Comparison of ENCODE assay signal across 11 cellular contexts in genomic region chr14:26867171-26867757, GRCh38.
DNase-seq lines count a peak whose midpoint lies in the region; ATAC-seq, FAIRE-seq and TF ChIP-seq lines count a peak whose summit lies in the region.
"Had no signal": no experiment of that assay in that cellular context is flagged by ENCODE, and none has a peak within 500 bp of the region (broad histone marks: within the 10 kb centered on the region; RNA-seq: fewer than 3 reads in every experiment).

No MANE protein-coding gene starts in this region.

- ATAC-seq in GM21576 (IDR thresholded peaks at IDR 0.05; ENCODE audit: unreplicated experiment) = no peak

- FAIRE-seq in HTR-8/SVneo (lab: Jason Lieb, UNC) = peak; percentile 55

- H3K4me3 ChIP-seq in epithelial cell of esophagus (ENCODE audit: low read length) = no peak overlapping the region
- H3K4me3 ChIP-seq: HAP-1 had no signal

- no peaks in the 10 kb centered on the region for H3K4me1 Mint-ChIP-seq in activated naive CD8-positive, alpha-beta T cell treated with anti-CD3 and anti-CD28 coated beads for 36 hours

- no peaks in the 10 kb centered on the region for H3K27me3 Mint-ChIP-seq in activated naive CD8-positive, alpha-beta T cell treated with anti-CD3 and anti-CD28 coated beads for 36 hours
- H3K27me3 Mint-ChIP-seq: dendritic cell treated with granulocyte-macrophage colony-stimulating factor and Interleukin-4, amounts not matched to agents 40 ng/mL and 50 ng/mL, for 4 days had no signal

- DNase-seq in HTR-8/SVneo (ENCODE audit: insufficient read length, low spot score) = no peak
- peak; percentile 34 for DNase-seq in NCI-H345 treated with DMSO at 0.1 percent for 48 hours (lab: John Stamatoyannopoulos, UW; ENCODE audit: unreplicated experiment)
- DNase-seq in epithelial cell of esophagus (ENCODE audit: low read depth) = peak; percentile 54
- peak; percentile 30 for DNase-seq in occipital lobe (lab: John Stamatoyannopoulos, UW)
- no peak for DNase-seq in activated naive CD8-positive, alpha-beta T cell treated with anti-CD3 and anti-CD28 coated beads for 36 hours
- DNase-seq in stimulated activated naive CD4-positive, alpha-beta T cell (lab: John Stamatoyannopoulos, UW) = no peak
- DNase-seq: NCI-H1048; stimulated activated CD4-positive, alpha-beta T cell treated with anti-CD3 and anti-CD28 coated beads, Interleukin-15, amount 100 ng/mL, for 24 hours had no signal

- no peaks in the 10 kb centered on the region for H3K36me3 Mint-ChIP-seq in activated naive CD8-positive, alpha-beta T cell treated with anti-CD3 and anti-CD28 coated beads for 36 hours

- no peak for TF ChIP-seq CTCF in epithelial cell of esophagus (IDR thresholded peaks at IDR 0.05; ENCODE audit: insufficient read depth, low read depth, low read length, missing control alignments)

- peaks cover 7% of the 10 kb centered on the region for H3K9me3 Mint-ChIP-seq in activated naive CD8-positive, alpha-beta T cell treated with anti-CD3 and anti-CD28 coated beads for 36 hours
- H3K9me3 Mint-ChIP-seq: dendritic cell treated with granulocyte-macrophage colony-stimulating factor and Interleukin-4, amounts not matched to agents 40 ng/mL and 50 ng/mL, for 4 days had no signal

- no peak overlapping the region for H3K27ac Mint-ChIP-seq in activated naive CD8-positive, alpha-beta T cell treated with anti-CD3 and anti-CD28 coated beads for 36 hours
- H3K27ac Mint-ChIP-seq: dendritic cell treated with granulocyte-macrophage colony-stimulating factor and Interleukin-4, amounts not matched to agents 40 ng/mL and 50 ng/mL, for 4 days had no signal

- no peak overlapping the region for H3K4me3 Mint-ChIP-seq in activated naive CD8-positive, alpha-beta T cell treated with anti-CD3 and anti-CD28 coated beads for 36 hours
- H3K4me3 Mint-ChIP-seq: dendritic cell treated with granulocyte-macrophage colony-stimulating factor and Interleukin-4, amounts not matched to agents 40 ng/mL and 50 ng/mL, for 4 days had no signal

Comparison
In these comparisons a context has a peak if more than half of its experiments do, and no peak if none do; other contexts are left out.
1. DNase-seq: peak in NCI-H345 treated with DMSO at 0.1 percent for 48 hours (single experiment), epithelial cell of esophagus (single experiment) and occipital lobe (single experiment); none in HTR-8/SVneo (single experiment), activated naive CD8-positive, alpha-beta T cell treated with anti-CD3 and anti-CD28 coated beads for 36 hours (single experiment) and stimulated activated naive CD4-positive, alpha-beta T cell (0 of 6).